ENCODE assay signal across 8 cellular contexts in genomic region chr5:99033014-99033931, GRCh38.
A peak's percentile ranks its signal among the peaks of the same experiment; 100 is the strongest.
DNase-seq lines count a peak whose midpoint lies in the region; ATAC-seq and TF ChIP-seq lines count a peak whose summit lies in the region.

No MANE protein-coding gene starts in this region.

- TF ChIP-seq CTCF in parathyroid adenoma (IDR thresholded peaks at IDR 0.05) (no peak), lower leg skin (IDR thresholded peaks at IDR 0.05) (no peak)

- H3K4me1 ChIP-seq in parathyroid adenoma (no peaks in the 10 kb centered on the region), HAP-1 (peaks cover 8% of the 10 kb centered on the region)

- no peaks in the 10 kb centered on the region for H3K27me3 Mint-ChIP-seq in activated T-cell treated with anti-CD3 and anti-CD28 coated beads, Interleukin-2, amount 50 U/mL, for 4 hours (ENCODE audit: low read depth)
- no peaks in the 10 kb centered on the region for H3K27me3 Mint-ChIP-seq in effector memory CD8-positive, alpha-beta T cell

- no peak overlapping the region for H3K4me3 ChIP-seq in parathyroid adenoma (ENCODE audit: low read depth, low read length)
- H3K4me3 ChIP-seq in HAP-1 = no peak overlapping the region
- no peak overlapping the region for H3K4me3 ChIP-seq in lower leg skin (ENCODE audit: low read depth, poor library complexity, severe bottlenecking)

- WGBS in lower leg skin, 2 donors = 46 to 47% methylated on average over 6 of the region's 6 CpGs

- H3K4me2 ChIP-seq in parathyroid adenoma (ENCODE audit: low read length) = peak overlapping the region; percentile 29

- H3K36me3 Mint-ChIP-seq in activated T-cell treated with anti-CD3 and anti-CD28 coated beads, Interleukin-2, amount 50 U/mL, for 4 hours (ENCODE audit: insufficient read depth) = peaks cover 2% of the 10 kb centered on the region
- no peaks in the 10 kb centered on the region for H3K36me3 Mint-ChIP-seq in effector memory CD8-positive, alpha-beta T cell (ENCODE audit: insufficient read depth)

- peak overlapping the region; percentile 96 to 99 for H3K27ac Mint-ChIP-seq in effector memory CD8-positive, alpha-beta T cell

- H3K27me3 ChIP-seq in parathyroid adenoma (ENCODE audit: control insufficient read depth, insufficient read depth, low read length) (no peaks in the 10 kb centered on the region), HAP-1 (ENCODE audit: low read depth) (no peaks in the 10 kb centered on the region)

- in situ Hi-C loops in HAP-1 (cut with MboI; ENCODE audit: low sequenced_read_pairs) = loop anchor here (5.0 kb wide), 1 partner anchor 126 kb away; no protein-coding TSS in a partner anchor

- H3K79me2 ChIP-seq in parathyroid adenoma = no peaks in the 10 kb centered on the region

- DNase-seq in activated T-cell treated with anti-CD3 and anti-CD28 coated beads, Interleukin-2, amount 50 U/mL, for 4 hours = no peak
- no peak for DNase-seq in activated T-cell treated with anti-CD3 and anti-CD28 coated beads, Interleukin-2, amount 50 U/mL, for 48 hours
- DNase-seq in NCI-H774 (lab: John Stamatoyannopoulos, UW) (peak; percentile 5), HAP-1 (ENCODE audit: low spot score in 2 of 2) (no peak), lower leg skin (ENCODE audit: low spot score in 2 of 2) (no peak)
- DNase-seq in effector memory CD8-positive, alpha-beta T cell = peak in 1 of 3 experiments; percentile 9

- TF ChIP-seq POLR2A in lower leg skin (IDR thresholded peaks at IDR 0.05) = no peak

- peaks cover 83% of the 10 kb centered on the region for H3K4me1 Mint-ChIP-seq in activated T-cell treated with anti-CD3 and anti-CD28 coated beads, Interleukin-2, amount 50 U/mL, for 4 hours (ENCODE audit: low read depth)
- H3K4me1 Mint-ChIP-seq in effector memory CD8-positive, alpha-beta T cell (ENCODE audit: low read depth in 2 of 2) = peaks cover 37 to 49% of the 10 kb centered on the region in 2 donors

- H3K9ac ChIP-seq in parathyroid adenoma = no peak overlapping the region

- peaks cover 2% of the 10 kb centered on the region for H3K9me3 Mint-ChIP-seq in activated T-cell treated with anti-CD3 and anti-CD28 coated beads, Interleukin-2, amount 50 U/mL, for 4 hours
- peaks cover under 1 to 8% of the 10 kb centered on the region in 2 donors for H3K9me3 Mint-ChIP-seq in effector memory CD8-positive, alpha-beta T cell

- H2AFZ ChIP-seq in parathyroid adenoma = peak overlapping the region; percentile 28

- H3K36me3 ChIP-seq in parathyroid adenoma (ENCODE audit: control insufficient read depth, insufficient read depth, low read length) = no peaks in the 10 kb centered on the region
- no peaks in the 10 kb centered on the region for H3K36me3 ChIP-seq in HAP-1 (replicated peaks)

- peak overlapping the region; percentile 5 for H3K27ac ChIP-seq in parathyroid adenoma

- no peaks in the 10 kb centered on the region for H3K9me3 ChIP-seq in parathyroid adenoma (ENCODE audit: control insufficient read depth, low read length)
- H3K9me3 ChIP-seq in HAP-1 = no peaks in the 10 kb centered on the region

- H3K4me3 Mint-ChIP-seq in activated T-cell treated with anti-CD3 and anti-CD28 coated beads, Interleukin-2, amount 50 U/mL, for 4 hours = peak overlapping the region; percentile 77
- peak overlapping the region; percentile 72 to 90 for H3K4me3 Mint-ChIP-seq in effector memory CD8-positive, alpha-beta T cell

- ATAC-seq in activated T-cell treated with anti-CD3 and anti-CD28 coated beads, Interleukin-2, amount 50 U/mL, for 4 hours = peak; percentile 66
- peak; percentile 44 for ATAC-seq in effector memory CD8-positive, alpha-beta T cell (replicated peaks)
- no peak for ATAC-seq in GM18861 (IDR thresholded peaks at IDR 0.05; ENCODE audit: unreplicated experiment)

- intact Hi-C loops in lower leg skin (cut with DNase I; ENCODE audit: low total_unique reads) = loop anchor here (10.0 kb wide), 1 partner anchor 128 kb away; no protein-coding TSS in a partner anchor
